ENCODE assay signal across 26 cellular contexts in genomic region chr5:33662721-33663435, GRCh38.
DNase-seq lines count a peak whose midpoint lies in the region; ATAC-seq and TF ChIP-seq lines count a peak whose summit lies in the region.
"Had no signal": no experiment of that assay in that cellular context is flagged by ENCODE, and none has a peak within 500 bp of the region (broad histone marks: within the 10 kb centered on the region; RNA-seq: fewer than 3 reads in every experiment).

No MANE protein-coding gene starts in this region.

- no peaks in the 10 kb centered on the region for H3K27me3 Mint-ChIP-seq in MCF 10A (ENCODE audit: insufficient read depth, unreplicated experiment)
- H3K27me3 Mint-ChIP-seq: activated CD4-positive, alpha-beta T cell treated with anti-CD3 and anti-CD28 coated beads, Interleukin-2, amount 10 ng/mL, durations not matched to agents 24 days and 14 days; stimulated activated naive B cell treated with anti-CD40 and anti-IgM and Interleukin-4, amounts not matched to agents 10 μg/mL and 1 μg/mL and 100 μg/mL, for 72 hours had no signal

- no peak overlapping the region for H3K9ac ChIP-seq in fibroblast of lung (ENCODE audit: insufficient read depth, low read length)

- no peaks in the 10 kb centered on the region for H3K27me3 ChIP-seq in fibroblast of lung (ENCODE audit: control insufficient read depth, insufficient read depth, low read length)
- H3K27me3 ChIP-seq: heart left ventricle, testis had no signal

- peak; percentile 45 for DNase-seq in GM04503 (ENCODE audit: low read depth)
- peak; percentile 75 for DNase-seq in M059J (ENCODE audit: low read depth)
- peak; percentile 29 to 72 for DNase-seq in fibroblast of lung (ENCODE audit: low read depth in 2 of 2)
- peak; percentile 59 for DNase-seq in stromal cell of bone marrow (ENCODE audit: low read depth)
- DNase-seq in MCF 10A (ENCODE audit: unreplicated experiment) = no peak
- DNase-seq in left lobe of liver (ENCODE audit: low spot score) = no peak
- no peak for DNase-seq in head of caudate nucleus
- DNase-seq: activated CD4-positive, alpha-beta T cell treated with anti-CD3 and anti-CD28 coated beads, Interleukin-2, amount 10 ng/mL, durations not matched to agents 24 days and 14 days; activated naive CD4-positive, alpha-beta T cell treated with anti-CD3 and anti-CD28 coated beads, Interleukin-2, amount 10 ng/mL, durations not matched to agents 7 days and 5 days; CD8-positive, alpha-beta memory T cell; central memory CD4-positive, alpha-beta T cell; dermis blood vessel endothelial cell; DMS153; GF-D8; GOT3; heart left ventricle; naive thymus-derived CD4-positive, alpha-beta T cell; NCI-H1105 treated with DMSO at 0.1 percent for 48 hours; NCI-H2029; NCI-H82; stimulated activated CD4-positive, alpha-beta T cell treated with anti-CD3 and anti-CD28 coated beads, Interleukin-12 subunit alpha, Interleukin-12 subunit beta, amount 100 ng/mL, for 4 hours; stimulated activated CD4-positive, alpha-beta T cell treated with anti-CD3 and anti-CD28 coated beads, Interleukin-4, amount 100 ng/mL, for 24 hours; stimulated activated naive B cell treated with anti-CD40 and anti-IgM and Interleukin-4, amounts not matched to agents 10 μg/mL and 1 μg/mL and 100 μg/mL, for 72 hours; testis; WERI-Rb-1 had no signal

- no peak for TF ChIP-seq CTCF in fibroblast of lung (conservative IDR thresholded peaks at IDR 0.05 in 1 of 2, IDR thresholded peaks at IDR 0.05 in 1 of 2; ENCODE audit: low read depth in 1 of 2, low read length in 2 of 2)
- TF ChIP-seq CTCF in MCF 10A (IDR thresholded peaks at IDR 0.05; ENCODE audit: unreplicated experiment) = no peak

- H3K4me2 ChIP-seq in fibroblast of lung (ENCODE audit: extremely low read depth, insufficient read depth, low read length) = no peak overlapping the region

- CTCF ChIA-PET in MCF 10A (lab: Yijun Ruan, JAX) = interaction anchor here (0.6 to 0.7 kb wide), 2 partner anchors 151 to 549 kb away, joined by 3 to 5 read pairs; no protein-coding TSS in a partner anchor

- no peaks in the 10 kb centered on the region for H3K4me1 ChIP-seq in fibroblast of lung (ENCODE audit: control insufficient read depth, extremely low read depth, insufficient read depth, low read length)
- H3K4me1 ChIP-seq: heart left ventricle had no signal

- no peaks in the 10 kb centered on the region for H3K9me3 ChIP-seq in fibroblast of lung (ENCODE audit: control insufficient read depth, insufficient read depth, low read depth, low read length)
- H3K9me3 ChIP-seq: heart left ventricle, testis had no signal

- H3K36me3 ChIP-seq in fibroblast of lung (ENCODE audit: control insufficient read depth, insufficient read depth, low read length) = peaks cover 2% of the 10 kb centered on the region
- H3K36me3 ChIP-seq: WERI-Rb-1 had no signal

- BruUV-seq in MCF 10A (replicated peaks; lab: Mats Ljungman, UMichigan) = no TSS peak

- no peak overlapping the region for H3K27ac ChIP-seq in fibroblast of lung (ENCODE audit: insufficient read depth, low read length)
- H3K27ac ChIP-seq: heart left ventricle, testis, WERI-Rb-1 had no signal

- H2AFZ ChIP-seq in fibroblast of lung (ENCODE audit: low read length) = no peak overlapping the region

- intact Hi-C loops in MCF 10A (cut with micrococcal nuclease) (no loop called here), head of caudate nucleus (cut with DNase I) (no loop called here)

- H3K4me3 ChIP-seq in fibroblast of lung (replicated peaks in 1 of 4; ENCODE audit: control extremely low read depth in 1 of 4, insufficient read depth in 1 of 4, low read depth in 3 of 4, low read length in 4 of 4) = no peak overlapping the region
- H3K4me3 ChIP-seq: heart left ventricle, testis had no signal

- H3K36me3 Mint-ChIP-seq in MCF 10A (ENCODE audit: insufficient read depth, unreplicated experiment) = no peaks in the 10 kb centered on the region
- H3K36me3 Mint-ChIP-seq: activated naive CD4-positive, alpha-beta T cell treated with anti-CD3 and anti-CD28 coated beads, Interleukin-2, amount 10 ng/mL, durations not matched to agents 7 days and 5 days; CD8-positive, alpha-beta memory T cell; naive thymus-derived CD4-positive, alpha-beta T cell; stimulated activated naive B cell treated with anti-CD40 and anti-IgM and Interleukin-4, amounts not matched to agents 10 μg/mL and 1 μg/mL and 100 μg/mL, for 72 hours had no signal

- no peak overlapping the region for H3K4me3 Mint-ChIP-seq in MCF 10A (ENCODE audit: unreplicated experiment)
- H3K4me3 Mint-ChIP-seq: activated CD4-positive, alpha-beta T cell treated with anti-CD3 and anti-CD28 coated beads, Interleukin-2, amount 10 ng/mL, durations not matched to agents 24 days and 14 days; activated naive CD4-positive, alpha-beta T cell treated with anti-CD3 and anti-CD28 coated beads, Interleukin-2, amount 10 ng/mL, durations not matched to agents 7 days and 5 days; CD8-positive, alpha-beta memory T cell; naive thymus-derived CD4-positive, alpha-beta T cell; stimulated activated naive B cell treated with anti-CD40 and anti-IgM and Interleukin-4, amounts not matched to agents 10 μg/mL and 1 μg/mL and 100 μg/mL, for 72 hours had no signal

- no peak overlapping the region for H3K27ac Mint-ChIP-seq in MCF 10A (ENCODE audit: low read depth, unreplicated experiment)
- H3K27ac Mint-ChIP-seq: activated CD4-positive, alpha-beta T cell treated with anti-CD3 and anti-CD28 coated beads, Interleukin-2, amount 10 ng/mL, durations not matched to agents 24 days and 14 days; activated naive CD4-positive, alpha-beta T cell treated with anti-CD3 and anti-CD28 coated beads, Interleukin-2, amount 10 ng/mL, durations not matched to agents 7 days and 5 days; CD8-positive, alpha-beta memory T cell; naive thymus-derived CD4-positive, alpha-beta T cell; stimulated activated naive B cell treated with anti-CD40 and anti-IgM and Interleukin-4, amounts not matched to agents 10 μg/mL and 1 μg/mL and 100 μg/mL, for 72 hours had no signal

- H3K4me1 Mint-ChIP-seq in MCF 10A (ENCODE audit: insufficient read depth, unreplicated experiment) = no peaks in the 10 kb centered on the region
- H3K4me1 Mint-ChIP-seq: activated CD4-positive, alpha-beta T cell treated with anti-CD3 and anti-CD28 coated beads, Interleukin-2, amount 10 ng/mL, durations not matched to agents 24 days and 14 days; activated naive CD4-positive, alpha-beta T cell treated with anti-CD3 and anti-CD28 coated beads, Interleukin-2, amount 10 ng/mL, durations not matched to agents 7 days and 5 days; CD8-positive, alpha-beta memory T cell; naive thymus-derived CD4-positive, alpha-beta T cell; stimulated activated naive B cell treated with anti-CD40 and anti-IgM and Interleukin-4, amounts not matched to agents 10 μg/mL and 1 μg/mL and 100 μg/mL, for 72 hours had no signal

- no peaks in the 10 kb centered on the region for H3K79me2 ChIP-seq in fibroblast of lung (ENCODE audit: control insufficient read depth, insufficient read depth, low read length)

- H3K9me3 Mint-ChIP-seq in MCF 10A (ENCODE audit: unreplicated experiment) = no peaks in the 10 kb centered on the region
- H3K9me3 Mint-ChIP-seq: activated CD4-positive, alpha-beta T cell treated with anti-CD3 and anti-CD28 coated beads, Interleukin-2, amount 10 ng/mL, durations not matched to agents 24 days and 14 days; activated naive CD4-positive, alpha-beta T cell treated with anti-CD3 and anti-CD28 coated beads, Interleukin-2, amount 10 ng/mL, durations not matched to agents 7 days and 5 days; CD8-positive, alpha-beta memory T cell; stimulated activated naive B cell treated with anti-CD40 and anti-IgM and Interleukin-4, amounts not matched to agents 10 μg/mL and 1 μg/mL and 100 μg/mL, for 72 hours had no signal

- no peak for ATAC-seq in left lobe of liver
- ATAC-seq: heart left ventricle; HepG2; naive thymus-derived CD4-positive, alpha-beta T cell; stimulated activated naive B cell treated with anti-CD40 and anti-IgM and Interleukin-4, amounts not matched to agents 10 μg/mL and 1 μg/mL and 100 μg/mL, for 72 hours had no signal

- POLR2A ChIA-PET in MCF 10A (lab: Yijun Ruan, JAX) = interaction anchor here (0.6 kb wide), 1 partner anchor 916 kb away, joined by 3 read pairs; no protein-coding TSS in a partner anchor

- no peaks in the 10 kb centered on the region for H4K20me1 ChIP-seq in fibroblast of lung (ENCODE audit: control insufficient read depth, extremely low read depth, insufficient read depth, low read length)

Comparison
In these comparisons a context has a peak if more than half of its experiments do, and no peak if none do; other contexts are left out.
1. DNase-seq: peak in GM04503 (single experiment), M059J (single experiment), fibroblast of lung (2 of 2) and stromal cell of bone marrow (single experiment); none in MCF 10A (single experiment), left lobe of liver (single experiment) and head of caudate nucleus (0 of 42).